Comparison of ENCODE assay signal across 8 cellular contexts in genomic region chr20:1005452-1006027, GRCh38. TPM values are rescaled to one million over a fixed set of nuclear protein-coding genes. Genes with fewer than 3 reads are reported as not detected.
DNase-seq lines count a peak whose midpoint lies in the region; ATAC-seq and FAIRE-seq lines count a peak whose summit lies in the region.

No MANE protein-coding gene starts in this region.

- ATAC-seq in HG03354 (IDR thresholded peaks at IDR 0.05; ENCODE audit: poor library complexity, severe bottlenecking, unreplicated experiment): peak; percentile 53

- FAIRE-seq in frontal cortex (lab: Jason Lieb, UNC): no peak

- peak; percentile 28 for DNase-seq in SIG-M5 treated with dmso at 0.1 percent for 504 hours (lab: John Stamatoyannopoulos, UW; ENCODE audit: unreplicated experiment)
- DNase-seq in SIG-M5 (lab: John Stamatoyannopoulos, UW): no peak
- peak; percentile 28 for DNase-seq in RPMI7951 (ENCODE audit: low read depth)
- DNase-seq in ecto neural progenitor cell (ENCODE audit: low spot score): peak; percentile 64
- DNase-seq in stimulated activated CD4-positive, alpha-beta T cell treated with anti-CD3 and anti-CD28 coated beads, Interleukin-1b, Interleukin-23, amount 100 ng/mL, for 48 hours: peak; percentile 22
- no peak for DNase-seq in frontal cortex (ENCODE audit: low spot score in 2 of 2)
- no peak for DNase-seq in NOMO-1 treated with dmso at 0.1 percent for 144 hours (lab: John Stamatoyannopoulos, UW; ENCODE audit: unreplicated experiment)

RNA-seq across cellular contexts. Expression of gene RSPO4, which starts 3.4 kb away (rescaled TPM):
- 0.20 TPM in 1 of 2 replicates, not detected in the other for total RNA-seq in RPMI7951 (2014; rRNA removed; shearing (Covaris generic))
- total RNA-seq in frontal cortex: under 0.01 TPM

Comparison
In these comparisons a context has a peak if more than half of its experiments do, and no peak if none do; other contexts are left out.
1. DNase-seq: peak in SIG-M5 treated with dmso at 0.1 percent for 504 hours (single experiment), RPMI7951 (single experiment), ecto neural progenitor cell (single experiment) and stimulated activated CD4-positive, alpha-beta T cell treated with anti-CD3 and anti-CD28 coated beads, Interleukin-1b, Interleukin-23, amount 100 ng/mL, for 48 hours (single experiment); none in SIG-M5 (single experiment), frontal cortex (0 of 2) and NOMO-1 treated with dmso at 0.1 percent for 144 hours (single experiment).